ENCODE assay signal across 22 cellular contexts in genomic region chr3:13619661-13620230, GRCh38.
DNase-seq lines count a peak whose midpoint lies in the region; ATAC-seq and TF ChIP-seq lines count a peak whose summit lies in the region.
"Had no signal": no experiment of that assay in that cellular context is flagged by ENCODE, and none has a peak within 500 bp of the region (broad histone marks: within the 10 kb centered on the region; RNA-seq: fewer than 3 reads in every experiment).

No MANE protein-coding gene starts in this region.

- peaks cover 4% of the 10 kb centered on the region for H3K9me3 Mint-ChIP-seq in chondrocyte (ENCODE audit: low read depth)

- H3K27ac ChIP-seq in osteoblast (ENCODE audit: low read depth, low read length): no peak overlapping the region
- H3K27ac ChIP-seq: SK-N-MC had no signal

- no peak overlapping the region for H3K9ac ChIP-seq in Loucy (ENCODE audit: low read depth, low read length, poor library complexity, severe bottlenecking)

- H3K4me1 ChIP-seq in Loucy (ENCODE audit: insufficient read depth, low read length, poor library complexity, severe bottlenecking) (no peaks in the 10 kb centered on the region), osteoblast (ENCODE audit: insufficient read depth, low read length) (no peaks in the 10 kb centered on the region)
- H3K4me1 ChIP-seq: HAP-1 had no signal

- no peak overlapping the region for H3K27ac Mint-ChIP-seq in chondrocyte (ENCODE audit: unreplicated experiment)
- H3K27ac Mint-ChIP-seq: CD4-positive, CD25-positive, alpha-beta regulatory T cell had no signal

- no peaks in the 10 kb centered on the region for H3K9me2 ChIP-seq in Loucy (replicated peaks; ENCODE audit: low read depth, low read length)

- DNase-seq in H7 (peak; percentile 60), chondrocyte (ENCODE audit: low spot score) (peak; percentile 86), osteoblast (ENCODE audit: insufficient read length, low spot score, missing footprints) (peak; percentile 46), kidney tubule cell (ENCODE audit: low spot score) (no peak)
- no peak for DNase-seq in stimulated activated naive CD4-positive, alpha-beta T cell (lab: John Stamatoyannopoulos, UW)
- DNase-seq: CD4-positive, CD25-positive, alpha-beta regulatory T cell; COR-L47; DMS79 treated with DMSO at 0.1 percent for 48 hours; MM.1S; NCI-H1092; NCI-H1436; NCI-H187 treated with DMSO at 0.1 percent for 48 hours; NCI-H2107; NCI-H748 treated with DMSO at 0.1 percent for 48 hours; OCI-M1; SHP77 treated with DMSO at 0.1 percent for 48 hours; SW 1271 had no signal

- H3K9me3 ChIP-seq in Loucy (ENCODE audit: insufficient read depth, low read depth, low read length) (no peaks in the 10 kb centered on the region), osteoblast (ENCODE audit: low read depth, low read length) (no peaks in the 10 kb centered on the region)
- H3K9me3 ChIP-seq: HAP-1 had no signal

- H3K4me2 ChIP-seq in Loucy (ENCODE audit: low read depth, low read length, poor library complexity, severe bottlenecking) (no peak overlapping the region), osteoblast (ENCODE audit: insufficient read depth, low read length) (no peak overlapping the region)

- H3K4me1 Mint-ChIP-seq in chondrocyte (ENCODE audit: low read depth): peaks cover 20% of the 10 kb centered on the region
- H3K4me1 Mint-ChIP-seq: CD4-positive, CD25-positive, alpha-beta regulatory T cell had no signal

- H2AFZ ChIP-seq in Loucy (ENCODE audit: low read length): no peak overlapping the region
- no peak overlapping the region for H2AFZ ChIP-seq in osteoblast (ENCODE audit: low read length)

- TF ChIP-seq CTCF in Loucy (conservative IDR thresholded peaks at IDR 0.05; ENCODE audit: low read length) (0 out of 2 replicates have a peak, but pooled peaks have one; percentile 21), chondrocyte (IDR thresholded peaks at IDR 0.05) (no peak), osteoblast (IDR thresholded peaks at IDR 0.05; ENCODE audit: extremely low read depth, low read depth, low read length) (no peak)

- H3K27me3 ChIP-seq in H7 (ENCODE audit: control insufficient read depth, insufficient read depth, low read length): no peaks in the 10 kb centered on the region
- no peaks in the 10 kb centered on the region for H3K27me3 ChIP-seq in Loucy (ENCODE audit: insufficient read depth, low read length, poor library complexity, severe bottlenecking)
- no peaks in the 10 kb centered on the region for H3K27me3 ChIP-seq in osteoblast (ENCODE audit: insufficient read depth, low read length)

- H3K79me2 ChIP-seq in Loucy (ENCODE audit: insufficient read depth, low read length) (no peaks in the 10 kb centered on the region), osteoblast (ENCODE audit: insufficient read depth, low read length) (no peaks in the 10 kb centered on the region)

- H3K4me3 ChIP-seq in H7 (ENCODE audit: insufficient read depth, low read depth, low read length) (no peak overlapping the region), Loucy (ENCODE audit: low read length, poor library complexity, severe bottlenecking) (no peak overlapping the region), osteoblast (ENCODE audit: insufficient read depth, low read length) (no peak overlapping the region)
- H3K4me3 ChIP-seq: GM12878, HAP-1, SK-N-MC had no signal

- peaks cover 39% of the 10 kb centered on the region for H3K36me3 Mint-ChIP-seq in chondrocyte (ENCODE audit: low read depth)
- H3K36me3 Mint-ChIP-seq: CD4-positive, CD25-positive, alpha-beta regulatory T cell had no signal

- H3K36me3 ChIP-seq in H7 (replicated peaks; ENCODE audit: control insufficient read depth, insufficient read depth, low read length): no peaks in the 10 kb centered on the region
- H3K36me3 ChIP-seq in Loucy (ENCODE audit: insufficient read depth, low read length): no peaks in the 10 kb centered on the region
- H3K36me3 ChIP-seq in osteoblast (ENCODE audit: insufficient read depth, low read length): no peaks in the 10 kb centered on the region
- H3K36me3 ChIP-seq: HAP-1 had no signal

- no peaks in the 10 kb centered on the region for H3F3A ChIP-seq in Loucy (ENCODE audit: low read depth)

- no peak overlapping the region for H3K4me3 Mint-ChIP-seq in chondrocyte (ENCODE audit: unreplicated experiment)
- H3K4me3 Mint-ChIP-seq: CD4-positive, CD25-positive, alpha-beta regulatory T cell had no signal

- H4K20me1 ChIP-seq in Loucy (ENCODE audit: insufficient read depth, low read length, poor library complexity, severe bottlenecking) (no peaks in the 10 kb centered on the region), osteoblast (ENCODE audit: insufficient read depth, low read length) (no peaks in the 10 kb centered on the region)

- H3K27me3 Mint-ChIP-seq in chondrocyte (ENCODE audit: low read depth): no peaks in the 10 kb centered on the region
- H3K27me3 Mint-ChIP-seq: CD4-positive, CD25-positive, alpha-beta regulatory T cell had no signal

- ATAC-seq in HG03175 (IDR thresholded peaks at IDR 0.05; ENCODE audit: unreplicated experiment): no peak
- ATAC-seq: GM12878 had no signal

Comparison
In these comparisons a context has a peak if more than half of its experiments do, and no peak if none do; other contexts are left out.
1. DNase-seq: peak in H7 (single experiment), chondrocyte (single experiment) and osteoblast (single experiment); none in stimulated activated naive CD4-positive, alpha-beta T cell (0 of 6) and kidney tubule cell (single experiment).